ENCODE assay signal across 11 cellular contexts in the genomic region with DNA sequence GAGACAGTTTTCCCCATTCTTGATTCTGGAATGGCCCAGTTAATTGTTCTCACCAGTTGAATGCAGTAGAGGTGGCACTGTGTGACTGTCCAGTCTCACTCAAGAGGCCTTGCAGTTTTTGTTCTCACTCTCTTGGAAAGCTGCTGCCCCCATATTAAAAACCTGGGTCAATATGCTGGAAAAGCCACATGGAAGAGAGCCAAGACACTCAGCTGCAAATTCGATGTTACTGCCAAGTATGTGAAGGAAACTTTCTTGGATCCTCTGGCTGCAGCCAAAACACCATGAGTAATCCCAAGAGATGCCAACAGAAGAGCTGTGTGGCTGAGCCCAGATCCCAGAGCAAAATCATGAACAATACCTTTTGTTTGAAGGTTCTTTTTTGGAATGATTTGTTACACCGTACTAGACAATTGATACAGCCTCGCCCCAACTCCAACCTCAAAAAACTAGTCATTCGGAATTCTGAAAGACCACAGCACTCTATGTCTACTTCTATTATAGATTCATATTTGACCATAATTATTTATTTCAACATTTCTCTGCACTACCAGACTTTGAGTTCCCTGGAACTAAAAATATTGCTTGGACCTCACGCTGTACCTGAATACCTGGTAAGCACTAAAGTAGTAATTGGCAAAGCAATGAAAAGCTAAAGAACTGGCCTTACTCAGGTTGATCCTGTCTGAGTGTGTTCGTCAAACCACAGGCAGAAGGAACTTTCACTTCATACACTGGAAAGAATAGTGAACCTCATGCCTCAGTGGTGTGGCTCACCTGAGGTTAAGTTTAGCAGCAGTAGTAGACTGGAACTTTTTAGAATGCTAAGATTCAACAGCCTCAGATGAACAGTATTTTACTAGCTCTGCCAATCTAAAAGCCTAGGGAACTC.
DNase-seq lines count a peak whose midpoint lies in the region; ATAC-seq and TF ChIP-seq lines count a peak whose summit lies in the region.
"Had no signal": no experiment of that assay in that cellular context is flagged by ENCODE, and none has a peak within 500 bp of the region (broad histone marks: within the 10 kb centered on the region; RNA-seq: fewer than 3 reads in every experiment).

No MANE protein-coding gene starts in this region.

- H3K27me3 ChIP-seq in tibial artery, result no peaks in the 10 kb centered on the region
- H3K27me3 ChIP-seq: BLaER1 had no signal

- DNase-seq in activated T-cell treated with anti-CD3 and anti-CD28 coated beads, Interleukin-2, amount 50 U/mL, for 72 hours, result no peak
- DNase-seq in activated T-cell treated with anti-CD3 and anti-CD28 coated beads for 4 hours (no peak), astrocyte of the spinal cord (ENCODE audit: low read depth, low spot score) (peak; percentile 96), kidney tubule cell (ENCODE audit: low spot score) (peak; percentile 96), tibial artery (peak; percentile 34 to 71), NCI-H1436 (lab: John Stamatoyannopoulos, UW) (no peak), NCI-H748 treated with DMSO at 0.1 percent for 48 hours (lab: John Stamatoyannopoulos, UW) (no peak)
- DNase-seq: T-helper 1 cell had no signal

- intact Hi-C loops in tibial artery (cut with DNase I; ENCODE audit: low total_unique reads), result no loop called here

- H3K27ac Mint-ChIP-seq in activated T-cell treated with anti-CD3 and anti-CD28 coated beads, Interleukin-2, amount 50 U/mL, for 72 hours, result peak overlapping the region; percentile 26

- ATAC-seq in activated T-cell treated with anti-CD3 and anti-CD28 coated beads, Interleukin-2, amount 50 U/mL, for 72 hours (replicated peaks in 1 of 2), result peak; percentile 85 to 88
- no peak for ATAC-seq in HG03159 (IDR thresholded peaks at IDR 0.05; ENCODE audit: unreplicated experiment)

- peaks cover 35% of the 10 kb centered on the region for H3K4me1 Mint-ChIP-seq in activated T-cell treated with anti-CD3 and anti-CD28 coated beads, Interleukin-2, amount 50 U/mL, for 72 hours (ENCODE audit: low read depth)

- H3K4me1 ChIP-seq in tibial artery, result peaks cover 0 to 51% (median 32%) of the 10 kb centered on the region in 4 donors
- H3K4me1 ChIP-seq: BLaER1 had no signal

- TF ChIP-seq CTCF in astrocyte of the spinal cord (IDR thresholded peaks at IDR 0.05; ENCODE audit: low read depth, low read length) (no peak), tibial artery (IDR thresholded peaks at IDR 0.05) (no peak)

- peaks cover 7 to 8% of the 10 kb centered on the region in 2 donors for H3K9me3 Mint-ChIP-seq in activated T-cell treated with anti-CD3 and anti-CD28 coated beads, Interleukin-2, amount 50 U/mL, for 72 hours

- no peaks in the 10 kb centered on the region for H3K9me3 ChIP-seq in tibial artery
- H3K9me3 ChIP-seq: BLaER1 had no signal

- in situ Hi-C loops in astrocyte of the spinal cord (cut with HindIII; ENCODE audit: low sequenced_read_pairs), result no loop called here

- peak overlapping the region in 1 of 2 donors; percentile 21 for H3K4me3 Mint-ChIP-seq in activated T-cell treated with anti-CD3 and anti-CD28 coated beads, Interleukin-2, amount 50 U/mL, for 72 hours
- H3K4me3 Mint-ChIP-seq: IgD-negative memory B cell had no signal

- H3K36me3 Mint-ChIP-seq in activated T-cell treated with anti-CD3 and anti-CD28 coated beads, Interleukin-2, amount 50 U/mL, for 72 hours (ENCODE audit: insufficient read depth in 2 of 2), result peaks cover 8 to 10% of the 10 kb centered on the region in 2 donors

- peak overlapping the region in 1 of 2 donors; percentile 31 for H3K27ac ChIP-seq in tibial artery
- H3K27ac ChIP-seq: BLaER1 had no signal

- H3K4me3 ChIP-seq in astrocyte of the spinal cord (ENCODE audit: low read depth, low read length) (no peak overlapping the region), tibial artery (no peak overlapping the region)
- H3K4me3 ChIP-seq: BLaER1 had no signal

- H3K36me3 ChIP-seq in tibial artery, result no peaks in the 10 kb centered on the region
- H3K36me3 ChIP-seq: BLaER1 had no signal

- no peaks in the 10 kb centered on the region for H3K27me3 Mint-ChIP-seq in activated T-cell treated with anti-CD3 and anti-CD28 coated beads, Interleukin-2, amount 50 U/mL, for 72 hours (ENCODE audit: low read depth)
- H3K27me3 Mint-ChIP-seq: IgD-negative memory B cell had no signal

Comparison
In these comparisons a context has a peak if more than half of its experiments do, and no peak if none do; other contexts are left out.
1. DNase-seq: peak in astrocyte of the spinal cord (single experiment), kidney tubule cell (single experiment) and tibial artery (2 of 2); none in activated T-cell treated with anti-CD3 and anti-CD28 coated beads, Interleukin-2, amount 50 U/mL, for 72 hours (0 of 2), activated T-cell treated with anti-CD3 and anti-CD28 coated beads for 4 hours (single experiment), NCI-H1436 (single experiment) and NCI-H748 treated with DMSO at 0.1 percent for 48 hours (single experiment).